ENCODE assay signal across 8 cellular contexts in genomic region chr18:59402432-59403090, GRCh38. TPM values are rescaled to one million over a fixed set of nuclear protein-coding genes. Genes with fewer than 3 reads are reported as not detected.
DNase-seq lines count a peak whose midpoint lies in the region; ATAC-seq and TF ChIP-seq lines count a peak whose summit lies in the region.

No MANE protein-coding gene starts in this region.

- 23% methylated on average over 12 of the region's 13 CpGs for WGBS in esophagus muscularis mucosa

- H3K4me3 Mint-ChIP-seq in nephron progenitor cell = no peak overlapping the region

- H3K27ac ChIP-seq in esophagus muscularis mucosa (replicated peaks in 1 of 4) = no peak overlapping the region

- no peaks in the 10 kb centered on the region for H3K4me1 ChIP-seq in esophagus muscularis mucosa

- no peaks in the 10 kb centered on the region for H3K36me3 Mint-ChIP-seq in nephron progenitor cell (ENCODE audit: low read depth)

- intact Hi-C loops in esophagus muscularis mucosa (cut with DNase I) = loop anchor here (2.0 kb wide), 2 partner anchors 94 to 152 kb away; no protein-coding TSS in a partner anchor

- DNase-seq in EH (ENCODE audit: low read depth) (peak; percentile 76), KG1 (lab: John Stamatoyannopoulos, UW) (peak; percentile 11), OCI-M2 (lab: John Stamatoyannopoulos, UW; ENCODE audit: unreplicated experiment) (peak; percentile 0), activated T-cell treated with anti-CD3 and anti-CD28 coated beads for 24 hours (ENCODE audit: low read depth) (peak; percentile 70), esophagus muscularis mucosa (ENCODE audit: extremely low spot score) (no peak), nephron progenitor cell (peak; percentile 77), stromal cell of bone marrow (ENCODE audit: low read depth) (peak; percentile 38)

- H3K27me3 ChIP-seq in esophagus muscularis mucosa = no peaks in the 10 kb centered on the region

- no peak overlapping the region for H3K27ac Mint-ChIP-seq in nephron progenitor cell

- no peaks in the 10 kb centered on the region for H3K4me1 Mint-ChIP-seq in nephron progenitor cell

- no peak for TF ChIP-seq EP300 in esophagus muscularis mucosa (IDR thresholded peaks at IDR 0.05)

- no peaks in the 10 kb centered on the region for H3K36me3 ChIP-seq in esophagus muscularis mucosa

- no peaks in the 10 kb centered on the region for H3K9me3 Mint-ChIP-seq in nephron progenitor cell

- TF ChIP-seq CTCF in esophagus muscularis mucosa (IDR thresholded peaks at IDR 0.05) = peak; percentile 74 to 93 (median 89)
- peak; percentile 95 for TF ChIP-seq CTCF in nephron progenitor cell (IDR thresholded peaks at IDR 0.05)

- no peaks in the 10 kb centered on the region for H3K9me3 ChIP-seq in esophagus muscularis mucosa

- H3K27me3 Mint-ChIP-seq in nephron progenitor cell (ENCODE audit: low read depth, poor library complexity) = peaks cover 12% of the 10 kb centered on the region

- H3K4me3 ChIP-seq in esophagus muscularis mucosa = no peak overlapping the region

- no peak for TF ChIP-seq POLR2A in esophagus muscularis mucosa (IDR thresholded peaks at IDR 0.05; ENCODE audit: low read depth)

- ATAC-seq in GM21786 (IDR thresholded peaks at IDR 0.05; ENCODE audit: unreplicated experiment) = peak; percentile 96

RNA-seq across cellular contexts. Expression of gene LMAN1, which starts 43.5 kb away (rescaled TPM):
- 10 to 100 TPM; 51.8 to 61.4 (median 55.3) TPM for total RNA-seq in esophagus muscularis mucosa
